Comparison of ENCODE assay signal across 11 cellular contexts in genomic region chr18:29892960-29893558, GRCh38.
DNase-seq lines count a peak whose midpoint lies in the region; ATAC-seq and TF ChIP-seq lines count a peak whose summit lies in the region.
"Had no signal": no experiment of that assay in that cellular context is flagged by ENCODE, and none has a peak within 500 bp of the region (broad histone marks: within the 10 kb centered on the region; RNA-seq: fewer than 3 reads in every experiment).

No MANE protein-coding gene starts in this region.

- WGBS in mesenchymal stem cell, result no CpG with 5 or more reads among the region's 2 CpGs
- 64 to 72% methylated on average over 2 of the region's 2 CpGs for WGBS in upper lobe of left lung, 2 donors

- no peak overlapping the region for H2BK120ac ChIP-seq in mesenchymal stem cell (ENCODE audit: low read depth, low read length)

- H3K23ac ChIP-seq in mesenchymal stem cell (ENCODE audit: low read length in 2 of 2), result no peak overlapping the region

- H3K79me1 ChIP-seq in mesenchymal stem cell (replicated peaks; ENCODE audit: low read length, poor library complexity, severe bottlenecking), result no peaks in the 10 kb centered on the region

- H3K9ac ChIP-seq in mesenchymal stem cell (ENCODE audit: low read length), result no peak overlapping the region

- no peaks in the 10 kb centered on the region for H3K9me2 ChIP-seq in DOHH2 (replicated peaks; ENCODE audit: control insufficient read depth, low read length)

- H2AK5ac ChIP-seq in mesenchymal stem cell (ENCODE audit: low read length, severe bottlenecking), result no peak overlapping the region

- no peak overlapping the region for H4K8ac ChIP-seq in mesenchymal stem cell (ENCODE audit: low read length)

- TF ChIP-seq POLR2A in upper lobe of left lung (IDR thresholded peaks at IDR 0.05), result no peak

- H4K91ac ChIP-seq in mesenchymal stem cell (ENCODE audit: low read length), result no peak overlapping the region

- no peak overlapping the region for H3K14ac ChIP-seq in mesenchymal stem cell (ENCODE audit: low read length in 2 of 2)

- TF ChIP-seq EP300 in Ishikawa (IDR thresholded peaks at IDR 0.05; ENCODE audit: borderline replicate concordance) (no peak), upper lobe of left lung (IDR thresholded peaks at IDR 0.05) (no peak)

- H3F3A ChIP-seq in DOHH2 (ENCODE audit: control insufficient read depth, insufficient read depth), result no peaks in the 10 kb centered on the region

- H3K18ac ChIP-seq in mesenchymal stem cell (ENCODE audit: low read depth in 1 of 2, low read length in 2 of 2), result no peak overlapping the region

- H3K9me3 ChIP-seq in DOHH2 (ENCODE audit: control insufficient read depth, insufficient read depth, low read length), result no peaks in the 10 kb centered on the region
- no peaks in the 10 kb centered on the region for H3K9me3 ChIP-seq in mesenchymal stem cell (ENCODE audit: control insufficient read depth, low read length)
- no peaks in the 10 kb centered on the region for H3K9me3 ChIP-seq in upper lobe of left lung

- TF ChIP-seq RAD21 in Ishikawa (IDR thresholded peaks at IDR 0.05; ENCODE audit: low read depth), result peak; percentile 44

- TF ChIP-seq CTCF in DOHH2 (IDR thresholded peaks at IDR 0.05; ENCODE audit: low read depth, low read length, poor library complexity, severe bottlenecking) (peak; percentile 52), astrocyte of the spinal cord (IDR thresholded peaks at IDR 0.05; ENCODE audit: low read depth, low read length) (peak; percentile 50), upper lobe of left lung (IDR thresholded peaks at IDR 0.05) (peak in 1 of 6 experiments; percentile 6)

- H3K4ac ChIP-seq in mesenchymal stem cell (ENCODE audit: low read depth in 1 of 2, low read length in 2 of 2), result no peak overlapping the region

- H3K4me2 ChIP-seq in DOHH2 (ENCODE audit: low read length) (no peak overlapping the region), mesenchymal stem cell (ENCODE audit: low read length, poor library complexity, severe bottlenecking) (no peak overlapping the region)

- H3K4me3 ChIP-seq in DOHH2 (ENCODE audit: low read length) (no peak overlapping the region), astrocyte of the spinal cord (ENCODE audit: low read depth, low read length) (no peak overlapping the region), mesenchymal stem cell (ENCODE audit: insufficient read depth in 1 of 2, low read depth in 1 of 2, low read length in 2 of 2) (no peak overlapping the region), upper lobe of left lung (no peak overlapping the region)

- in situ Hi-C loops in astrocyte of the spinal cord (cut with HindIII; ENCODE audit: low sequenced_read_pairs), result no loop called here

- ATAC-seq in upper lobe of left lung (ENCODE audit: low FRiP score in 2 of 2), result no peak
- ATAC-seq: sciatic nerve; stimulated activated effector memory CD8-positive, alpha-beta T cell treated with anti-CD3 and anti-CD28 coated beads, Interleukin-12 subunit alpha, Interleukin-12 subunit beta, amount 100 ng/mL, for 72 hours had no signal

- H2BK15ac ChIP-seq in mesenchymal stem cell (ENCODE audit: low read depth, poor library complexity, severe bottlenecking), result no peak overlapping the region

- no peaks in the 10 kb centered on the region for H3K4me1 ChIP-seq in DOHH2 (ENCODE audit: control insufficient read depth, low read length)
- H3K4me1 ChIP-seq in mesenchymal stem cell (ENCODE audit: control insufficient read depth, insufficient read depth, low read depth, low read length), result no peaks in the 10 kb centered on the region
- H3K4me1 ChIP-seq in upper lobe of left lung, result no peaks in the 10 kb centered on the region

- DNase-seq in astrocyte of the spinal cord (ENCODE audit: low read depth, low spot score) (peak; percentile 31), mesenchymal stem cell (peak; percentile 12), NCI-H146 (lab: John Stamatoyannopoulos, UW) (no peak), DMS114 treated with DMSO at 0.1 percent for 48 hours (lab: John Stamatoyannopoulos, UW; ENCODE audit: unreplicated experiment) (no peak), upper lobe of left lung (no peak), cerebellar cortex (ENCODE audit: low spot score) (no peak)
- DNase-seq: hypothalamus had no signal

- H3K27ac ChIP-seq in DOHH2 (ENCODE audit: low read depth, low read length) (no peak overlapping the region), mesenchymal stem cell (ENCODE audit: low read length, poor library complexity, severe bottlenecking) (no peak overlapping the region), upper lobe of left lung (no peak overlapping the region)

- no peaks in the 10 kb centered on the region for H4K20me1 ChIP-seq in DOHH2 (ENCODE audit: control insufficient read depth, insufficient read depth, low read depth, low read length)

- H2AFZ ChIP-seq in mesenchymal stem cell (ENCODE audit: low read depth, low read length), result no peak overlapping the region

- H2BK12ac ChIP-seq in mesenchymal stem cell (ENCODE audit: low read length in 2 of 2), result no peak overlapping the region

- H3K79me2 ChIP-seq in DOHH2 (ENCODE audit: control insufficient read depth, low read length), result no peaks in the 10 kb centered on the region

- no peak overlapping the region for H2BK5ac ChIP-seq in mesenchymal stem cell (ENCODE audit: low read depth, low read length, poor library complexity, severe bottlenecking)

- H3K27me3 ChIP-seq in DOHH2 (ENCODE audit: control insufficient read depth, low read length) (no peaks in the 10 kb centered on the region), mesenchymal stem cell (ENCODE audit: control insufficient read depth in 1 of 2, insufficient read depth in 1 of 2, low read length in 2 of 2) (no peaks in the 10 kb centered on the region), upper lobe of left lung (no peaks in the 10 kb centered on the region)

- H3K36me3 ChIP-seq in DOHH2 (ENCODE audit: control insufficient read depth, low read length), result no peaks in the 10 kb centered on the region
- no peaks in the 10 kb centered on the region for H3K36me3 ChIP-seq in mesenchymal stem cell (ENCODE audit: control insufficient read depth in 1 of 2, insufficient read depth in 2 of 2, low read depth in 1 of 2, low read length in 2 of 2)
- no peaks in the 10 kb centered on the region for H3K36me3 ChIP-seq in upper lobe of left lung

TF ChIP-seq in Ishikawa, 13 proteins besides CTCF, POLR2A, EP300 and RAD21:
- TF ChIP-seq ZBTB7A (IDR thresholded peaks at IDR 0.05; ENCODE audit: low read depth) (no peak), FOXM1 (IDR thresholded peaks at IDR 0.05; ENCODE audit: borderline replicate concordance, low read depth) (no peak), EGR1 (IDR thresholded peaks at IDR 0.05) (no peak)

Comparison
In these comparisons a context has a peak if more than half of its experiments do, and no peak if none do; other contexts are left out.
1. DNase-seq: peak in astrocyte of the spinal cord (single experiment) and mesenchymal stem cell (single experiment); none in NCI-H146 (single experiment), DMS114 treated with DMSO at 0.1 percent for 48 hours (single experiment), upper lobe of left lung (0 of 2) and cerebellar cortex (single experiment).